23 cellular contexts compared by ENCODE assay signal in genomic region chr17:5126719-5127488, GRCh38. TPM values are rescaled to one million over a fixed set of nuclear protein-coding genes. Genes with fewer than 3 reads are reported as not detected.
"Had no signal": no experiment of that assay in that cellular context is flagged by ENCODE, and none has a peak within 500 bp of the region (broad histone marks: within the 10 kb centered on the region; RNA-seq: fewer than 3 reads in every experiment).

No MANE protein-coding gene starts in this region.

- H3K27ac ChIP-seq: body of pancreas, cardiac muscle cell, hepatocyte, prostate gland, thyroid gland, WERI-Rb-1 had no signal

- H3K27ac Mint-ChIP-seq: activated naive CD4-positive, alpha-beta T cell treated with anti-CD3 and anti-CD28 coated beads, Interleukin-2, amount 50 U/mL, for 24 hours; dendritic cell treated with granulocyte-macrophage colony-stimulating factor and Interleukin-4, amounts not matched to agents 40 ng/mL and 50 ng/mL, for 4 days; stimulated activated naive CD8-positive, alpha-beta T cell treated with anti-CD3 and anti-CD28 coated beads, Interleukin-15, Interleukin-2, amounts not matched to agents 100 ng/mL and 50 ng/mL, for 24 hours; T-helper 2 cell treated with Interferon-gamma antibody and Interleukin-4, amounts not matched to agents 5 μg/mL and 100 μg/mL, for 36 hours had no signal

- H3K9me3 ChIP-seq: body of pancreas, prostate gland, thyroid gland had no signal

- H3K4me3 Mint-ChIP-seq: activated naive CD4-positive, alpha-beta T cell treated with anti-CD3 and anti-CD28 coated beads, Interleukin-2, amount 50 U/mL, for 24 hours; dendritic cell treated with granulocyte-macrophage colony-stimulating factor and Interleukin-4, amounts not matched to agents 40 ng/mL and 50 ng/mL, for 4 days; naive thymus-derived CD8-positive, alpha-beta T cell; stimulated activated naive CD8-positive, alpha-beta T cell treated with anti-CD3 and anti-CD28 coated beads, Interleukin-15, Interleukin-2, amounts not matched to agents 100 ng/mL and 50 ng/mL, for 24 hours; T-helper 2 cell treated with Interferon-gamma antibody and Interleukin-4, amounts not matched to agents 5 μg/mL and 100 μg/mL, for 36 hours had no signal

- H3K36me3 Mint-ChIP-seq: activated naive CD4-positive, alpha-beta T cell treated with anti-CD3 and anti-CD28 coated beads, Interleukin-2, amount 50 U/mL, for 24 hours had no signal

- H3K4me1 ChIP-seq: prostate gland had no signal

- H3K4me1 Mint-ChIP-seq: activated naive CD4-positive, alpha-beta T cell treated with anti-CD3 and anti-CD28 coated beads, Interleukin-2, amount 50 U/mL, for 24 hours had no signal

- H3K36me3 ChIP-seq: cardiac muscle cell, prostate gland, thyroid gland, WERI-Rb-1 had no signal

- ATAC-seq: body of pancreas; esophagus mucosa; left cardiac atrium; naive thymus-derived CD8-positive, alpha-beta T cell; SK-N-SH treated with all-trans-retinoic acid at 6 μM for 48 hours had no signal

- DNase-seq: activated CD4-positive, alpha-beta T cell treated with anti-CD3 and anti-CD28 coated beads, Interleukin-2, amount 50 U/mL, for 4 hours; activated gamma-delta T cell treated with Interleukin-2 at 50 U/mL for 16 hours; anterior cingulate cortex; body of pancreas; effector memory CD4-positive, alpha-beta T cell; glutamatergic neuron; left cardiac atrium; stimulated activated CD4-positive, alpha-beta T cell treated with anti-CD3 and anti-CD28 coated beads, Interleukin-12 subunit alpha, Interleukin-12 subunit beta, amount 100 ng/mL, for 4 hours; stimulated activated CD4-positive, alpha-beta T cell treated with anti-CD3 and anti-CD28 coated beads, Interleukin-4, amount 100 ng/mL, for 4 hours; substantia nigra; thyroid gland; WERI-Rb-1 had no signal

- H3K27me3 ChIP-seq: body of pancreas, hepatocyte had no signal

- H3K9me3 Mint-ChIP-seq: activated naive CD4-positive, alpha-beta T cell treated with anti-CD3 and anti-CD28 coated beads, Interleukin-2, amount 50 U/mL, for 24 hours; dendritic cell treated with granulocyte-macrophage colony-stimulating factor and Interleukin-4, amounts not matched to agents 40 ng/mL and 50 ng/mL, for 4 days; naive thymus-derived CD8-positive, alpha-beta T cell; stimulated activated naive CD8-positive, alpha-beta T cell treated with anti-CD3 and anti-CD28 coated beads, Interleukin-15, Interleukin-2, amounts not matched to agents 100 ng/mL and 50 ng/mL, for 24 hours; T-helper 2 cell treated with Interferon-gamma antibody and Interleukin-4, amounts not matched to agents 5 μg/mL and 100 μg/mL, for 36 hours had no signal

- H3K4me3 ChIP-seq: body of pancreas, cardiac muscle cell, hepatocyte, prostate gland, thyroid gland had no signal

RNA-seq across cellular contexts. Expression of gene USP6, which starts 11.1 kb away (rescaled TPM):
- total RNA-seq: body of pancreas, esophagus mucosa, osteoblast had no signal
